20 cellular contexts compared by ENCODE assay signal in the genomic region with DNA sequence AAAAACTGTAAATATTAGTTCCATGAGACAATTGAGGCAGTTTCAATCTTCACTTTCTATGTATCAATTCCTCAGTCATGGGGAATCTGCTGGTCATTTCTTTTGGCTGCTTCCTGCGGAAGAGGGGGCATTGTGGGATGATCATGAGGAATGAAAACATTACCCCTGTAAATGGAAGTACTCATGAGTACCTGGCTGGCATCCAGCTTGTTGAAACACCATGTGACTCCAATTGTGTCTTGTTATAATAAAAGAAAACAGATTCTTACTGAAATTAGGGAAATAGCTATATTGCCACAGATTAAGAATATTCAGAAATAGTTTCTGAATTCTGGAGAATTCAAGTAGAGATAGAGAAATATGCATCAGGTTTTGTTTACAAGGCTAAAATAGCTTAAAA. TPM values are rescaled to one million over a fixed set of nuclear protein-coding genes. Genes with fewer than 3 reads are reported as not detected.
DNase-seq lines count a peak whose midpoint lies in the region; TF ChIP-seq lines count a peak whose summit lies in the region.
"Had no signal": no experiment of that assay in that cellular context is flagged by ENCODE, and none has a peak within 500 bp of the region (broad histone marks: within the 10 kb centered on the region; RNA-seq: fewer than 3 reads in every experiment).

No MANE protein-coding gene starts in this region.

- H2BK5ac ChIP-seq in neuronal stem cell (ENCODE audit: low read length): no peak overlapping the region

- no peak overlapping the region for H3K4ac ChIP-seq in neuronal stem cell (ENCODE audit: low read length)

- no peak overlapping the region for H3K23ac ChIP-seq in neuronal stem cell (ENCODE audit: low read depth, low read length, poor library complexity)

- H3K27ac ChIP-seq in SJSA1 (peak overlapping the region; percentile 27), transverse colon (peak overlapping the region in 3 of 4 donors; percentile 17 to 42 (median 32)), neuronal stem cell (replicated peaks; ENCODE audit: low read length) (no peak overlapping the region)
- H3K27ac ChIP-seq: 22Rv1, dorsolateral prefrontal cortex, heart right ventricle, testis had no signal

- DNase-seq in DMS79 treated with DMSO at 0.1 percent for 48 hours (lab: John Stamatoyannopoulos, UW) (peak; percentile 4), DMS79 (lab: John Stamatoyannopoulos, UW) (no peak), SJSA1 (ENCODE audit: low read depth in 1 of 2, low spot score in 2 of 2) (no peak), foreskin melanocyte (peak; percentile 21), transverse colon (no peak), NCI-H1048 (lab: John Stamatoyannopoulos, UW) (no peak), neuronal stem cell (ENCODE audit: low spot score) (no peak), NCI-H524 treated with DMSO at 0.1 percent for 48 hours (lab: John Stamatoyannopoulos, UW) (no peak)
- DNase-seq: activated CD4-positive, alpha-beta T cell treated with anti-CD3 and anti-CD28 coated beads for 1 hour; dorsolateral prefrontal cortex; heart right ventricle; Karpas-422; NCI-H1436; NCI-H446 treated with DMSO at 0.1 percent for 48 hours; SK-N-SH; T-helper 9 cell; testis had no signal

- H3K4me1 ChIP-seq in SJSA1 (replicated peaks): peaks cover 4% of the 10 kb centered on the region; the same call in 1 of the 2 replicates
- peaks cover 0 to 17% (median 0%) of the 10 kb centered on the region in 4 donors for H3K4me1 ChIP-seq in transverse colon
- H3K4me1 ChIP-seq in neuronal stem cell (ENCODE audit: control insufficient read depth in 2 of 2, insufficient read depth in 1 of 2, low read depth in 1 of 2, low read length in 2 of 2): no peaks in the 10 kb centered on the region
- H3K4me1 ChIP-seq: testis had no signal

- no peak overlapping the region for H2BK15ac ChIP-seq in neuronal stem cell (ENCODE audit: low read length)

- in situ Hi-C loops in transverse colon (cut with MboI; ENCODE audit: low pct_ligation_motif_present in 1 of 4, low pct_unique_long_range_greater_than_20kb in 1 of 4, low sequenced_read_pairs in 3 of 4): no loop called here

- H3K18ac ChIP-seq in neuronal stem cell (ENCODE audit: low read length): no peak overlapping the region

- H3K4me3 ChIP-seq in SJSA1 (no peak overlapping the region), transverse colon (no peak overlapping the region), neuronal stem cell (ENCODE audit: low read length in 2 of 2) (no peak overlapping the region)
- H3K4me3 ChIP-seq: BLaER1 treated with 17β-estradiol and CSF1 and Interleukin-3, amounts not matched to agents 10 nM and 100 nM; dorsolateral prefrontal cortex; heart right ventricle; testis had no signal

- no peak for TF ChIP-seq EP300 in transverse colon (IDR thresholded peaks at IDR 0.05; ENCODE audit: low read depth)

- H2BK120ac ChIP-seq in neuronal stem cell (ENCODE audit: low read depth, low read length): no peak overlapping the region

- no peak overlapping the region for H3K9ac ChIP-seq in neuronal stem cell (ENCODE audit: low read depth, low read length, poor library complexity)
- H3K9ac ChIP-seq: BLaER1 treated with 17β-estradiol and CSF1 and Interleukin-3, amounts not matched to agents 10 nM and 100 nM; SK-N-SH had no signal

- H3K27me3 ChIP-seq in SJSA1 (replicated peaks) (no peaks in the 10 kb centered on the region; the same call in 1 of the 2 replicates), transverse colon (no peaks in the 10 kb centered on the region), neuronal stem cell (ENCODE audit: control insufficient read depth in 3 of 3, insufficient read depth in 3 of 3, low read depth in 1 of 3, low read length in 3 of 3) (peaks cover 0 to 2% (median 0%) of the 10 kb centered on the region in 3 experiments)
- H3K27me3 ChIP-seq: BLaER1 treated with 17β-estradiol and CSF1 and Interleukin-3, amounts not matched to agents 10 nM and 100 nM; dorsolateral prefrontal cortex; testis had no signal

- TF ChIP-seq CTCF in transverse colon (IDR thresholded peaks at IDR 0.05): no peak

- no peak overlapping the region for H3K14ac ChIP-seq in neuronal stem cell (ENCODE audit: low read length)

- no peak overlapping the region for H2AFZ ChIP-seq in neuronal stem cell (ENCODE audit: low read length)

- H3K4me2 ChIP-seq in neuronal stem cell (ENCODE audit: insufficient read depth, low read length, poor library complexity, severe bottlenecking): no peak overlapping the region
- H3K4me2 ChIP-seq: SK-N-SH had no signal

- TF ChIP-seq POLR2A in transverse colon (IDR thresholded peaks at IDR 0.05): no peak

- intact Hi-C loops in transverse colon (cut with DNase I; ENCODE audit: low total_unique reads): no loop called here

- no peak overlapping the region for H2BK12ac ChIP-seq in neuronal stem cell (ENCODE audit: low read length)

- WGBS in transverse colon (ENCODE audit: low coverage in 1 of 2), 2 donors: 57 to 66% methylated on average over 1 of the region's 1 CpG
- no CpG with 5 or more reads among the region's 1 CpG for WGBS in neuronal stem cell (ENCODE audit: extremely low coverage in 2 of 2, insufficient read length in 2 of 2, insufficient replicate concordance in 1 of 2), 2 donors

- no peak overlapping the region for H2AK5ac ChIP-seq in neuronal stem cell (ENCODE audit: low read depth, low read length)

- H3K79me1 ChIP-seq in neuronal stem cell (ENCODE audit: low read depth, low read length): no peaks in the 10 kb centered on the region

- H4K8ac ChIP-seq in neuronal stem cell (ENCODE audit: low read depth, low read length): no peak overlapping the region

- H3K9me3 ChIP-seq in SJSA1 (replicated peaks) (peaks cover 9% of the 10 kb centered on the region), transverse colon (no peaks in the 10 kb centered on the region), neuronal stem cell (replicated peaks in 1 of 2; ENCODE audit: control insufficient read depth in 2 of 2, insufficient read depth in 1 of 2, low read depth in 1 of 2, low read length in 2 of 2) (peaks cover 0 to 1% of the 10 kb centered on the region in 2 donors)
- H3K9me3 ChIP-seq: SK-N-SH, testis had no signal

- H4K91ac ChIP-seq in neuronal stem cell (ENCODE audit: low read depth, low read length, poor library complexity): no peak overlapping the region

- H3K36me3 ChIP-seq in SJSA1 (no peaks in the 10 kb centered on the region), transverse colon (no peaks in the 10 kb centered on the region), neuronal stem cell (replicated peaks in 1 of 2; ENCODE audit: control insufficient read depth in 2 of 2, insufficient read depth in 2 of 2, low read length in 2 of 2) (no peaks in the 10 kb centered on the region)
- H3K36me3 ChIP-seq: BLaER1 treated with 17β-estradiol and CSF1 and Interleukin-3, amounts not matched to agents 10 nM and 100 nM; heart right ventricle had no signal

RNA-seq across cellular contexts. Expression of a gene that starts 41.6 kb away (rescaled TPM):
- total RNA-seq in SJSA1 (2014; rRNA removed; shearing (Covaris generic)): 2.1 and 2.6 TPM in 2 replicates
- total RNA-seq in transverse colon: 10 to 100 TPM; 26.3 to 85.3 (median 39.6) TPM
- 0.42 TPM for polyA plus RNA-seq in neuronal stem cell (2013, experiment 1 of 2)
- polyA plus RNA-seq in neuronal stem cell (2013, experiment 2 of 2): 0.47 TPM
- total RNA-seq: activated T-helper 2 cell treated with anti-CD3 and anti-CD28 coated beads, Interferon-gamma antibody, Interleukin-2, Interleukin-4, amounts not matched to agents 10 μg/mL and 5 μg/mL and 100 μg/mL, durations not matched to agents 14 hours and 24 hours and 36 hours; heart right ventricle had no signal

Comparison
In these comparisons a context has a peak if more than half of its experiments do, and no peak if none do; other contexts are left out.
1. DNase-seq: peak in DMS79 treated with DMSO at 0.1 percent for 48 hours (single experiment) and foreskin melanocyte (single experiment); none in DMS79 (single experiment), SJSA1 (0 of 2), transverse colon (single experiment), NCI-H1048 (single experiment), neuronal stem cell (single experiment) and NCI-H524 treated with DMSO at 0.1 percent for 48 hours (single experiment).